Comparison of ENCODE assay signal across 1 cellular context in the genomic region with DNA sequence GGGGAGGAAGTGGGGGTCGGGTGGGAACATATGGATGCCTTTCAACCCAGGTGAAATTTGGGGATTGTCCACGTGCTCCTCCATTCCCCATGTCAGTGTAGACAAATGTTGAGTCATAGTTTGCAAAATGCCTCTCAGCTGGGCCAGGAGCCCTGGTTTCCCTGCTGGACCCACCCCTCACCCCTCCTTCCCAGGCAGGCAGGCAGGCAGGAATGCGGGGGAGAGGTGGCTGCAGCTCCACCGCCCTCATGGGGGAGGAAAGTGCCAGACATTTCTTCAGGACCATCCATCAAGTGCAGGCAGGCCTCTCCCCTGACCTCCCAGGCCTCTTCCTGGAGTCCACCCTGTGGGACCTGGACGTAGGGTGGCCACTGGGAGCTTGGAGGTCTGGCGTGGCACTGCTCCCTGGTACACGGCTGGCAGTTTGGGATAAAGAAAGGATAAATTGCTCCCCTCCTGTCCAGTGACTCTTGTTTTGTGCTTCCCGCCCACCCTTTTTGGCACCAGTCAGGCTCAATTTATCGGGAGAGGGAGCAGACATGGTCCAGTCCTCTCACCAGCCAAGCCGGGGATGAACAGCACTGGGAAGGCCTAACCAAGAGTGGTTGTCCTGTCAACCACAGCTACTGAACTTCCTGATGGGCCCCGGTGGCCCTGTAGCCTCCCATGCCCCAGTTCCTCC.
TF ChIP-seq lines count a peak whose summit lies in the region.

No MANE protein-coding gene starts in this region.

TF ChIP-seq in HCT116, 20 proteins besides CTCF, POLR2A, EP300 and RAD21:
- TF ChIP-seq ZFX (IDR thresholded peaks at IDR 0.05) (0 out of 2 replicates have a peak, but pooled peaks have one; percentile 30), ELF1 (IDR thresholded peaks at IDR 0.05; ENCODE audit: borderline replicate concordance, low read depth) (no peak)
